In genomic region chr16:28623172-28623711, GRCh38 we compare ENCODE assay signal across 10 cellular contexts. TPM values are rescaled to one million over a fixed set of nuclear protein-coding genes. Genes with fewer than 3 reads are reported as not detected.
A peak's percentile ranks its signal among the peaks of the same experiment; 100 is the strongest.
DNase-seq lines count a peak whose midpoint lies in the region; TF ChIP-seq lines count a peak whose summit lies in the region.
"Had no signal": no experiment of that assay in that cellular context is flagged by ENCODE, and none has a peak within 500 bp of the region (broad histone marks: within the 10 kb centered on the region; RNA-seq: fewer than 3 reads in every experiment).

No MANE protein-coding gene starts in this region.

- H4K91ac ChIP-seq in neuronal stem cell (ENCODE audit: low read depth, low read length, poor library complexity): no peak overlapping the region

- H3K9ac ChIP-seq in rectal smooth muscle tissue (ENCODE audit: low read length) (peak overlapping the region; percentile 21), neuronal stem cell (ENCODE audit: low read depth, low read length, poor library complexity) (no peak overlapping the region)

- H3K4ac ChIP-seq in neuronal stem cell (ENCODE audit: low read length): no peak overlapping the region

- no peak overlapping the region for H2AFZ ChIP-seq in neuronal stem cell (ENCODE audit: low read length)

- no peaks in the 10 kb centered on the region for H3K27me3 ChIP-seq in rectal smooth muscle tissue (ENCODE audit: control insufficient read depth, insufficient read depth, low read length)
- no peaks in the 10 kb centered on the region for H3K27me3 ChIP-seq in uterus
- H3K27me3 ChIP-seq in neuronal stem cell (ENCODE audit: control insufficient read depth in 3 of 3, insufficient read depth in 3 of 3, low read depth in 1 of 3, low read length in 3 of 3): no peaks in the 10 kb centered on the region

- H2AK5ac ChIP-seq in neuronal stem cell (ENCODE audit: low read depth, low read length): no peak overlapping the region

- intact Hi-C loops in uterus (cut with DNase I; ENCODE audit: low total_unique reads): no loop called here

- H3K27ac ChIP-seq in rectal smooth muscle tissue (ENCODE audit: low read depth, low read length) (no peak overlapping the region), uterus (no peak overlapping the region), neuronal stem cell (replicated peaks; ENCODE audit: low read length) (no peak overlapping the region)

- no peak overlapping the region for H3K18ac ChIP-seq in neuronal stem cell (ENCODE audit: low read length)

- no peak overlapping the region for H2BK12ac ChIP-seq in neuronal stem cell (ENCODE audit: low read length)

- no peak overlapping the region for H2BK15ac ChIP-seq in neuronal stem cell (ENCODE audit: low read length)

- no peak overlapping the region for H3K23ac ChIP-seq in neuronal stem cell (ENCODE audit: low read depth, low read length, poor library complexity)

- H3K79me1 ChIP-seq in neuronal stem cell (ENCODE audit: low read depth, low read length): no peaks in the 10 kb centered on the region

- H3K4me1 ChIP-seq in rectal smooth muscle tissue (ENCODE audit: control insufficient read depth, insufficient read depth, low read length): no peaks in the 10 kb centered on the region
- H3K4me1 ChIP-seq in uterus: peaks cover 0 to 6% of the 10 kb centered on the region in 2 donors
- H3K4me1 ChIP-seq in neuronal stem cell (ENCODE audit: control insufficient read depth in 2 of 2, insufficient read depth in 1 of 2, low read depth in 1 of 2, low read length in 2 of 2): peaks cover 4 to 9% of the 10 kb centered on the region in 2 donors

- no peaks in the 10 kb centered on the region for H3K36me3 ChIP-seq in rectal smooth muscle tissue (ENCODE audit: control insufficient read depth, insufficient read depth, low read length)
- no peaks in the 10 kb centered on the region for H3K36me3 ChIP-seq in uterus
- no peaks in the 10 kb centered on the region for H3K36me3 ChIP-seq in neuronal stem cell (replicated peaks in 1 of 2; ENCODE audit: control insufficient read depth in 2 of 2, insufficient read depth in 2 of 2, low read length in 2 of 2)

- no peak overlapping the region for H3K4me2 ChIP-seq in neuronal stem cell (ENCODE audit: insufficient read depth, low read length, poor library complexity, severe bottlenecking)

- H2BK120ac ChIP-seq in neuronal stem cell (ENCODE audit: low read depth, low read length): no peak overlapping the region

- DNase-seq in GF-D8 (lab: John Stamatoyannopoulos, UW) (peak; percentile 60), NCI-H2171 treated with DMSO at 0.1 percent for 48 hours (lab: John Stamatoyannopoulos, UW) (peak; percentile 83), epithelial cell of esophagus (ENCODE audit: low read depth) (peak; percentile 63), uterus (no peak), GM10266 (ENCODE audit: extremely low spot score) (no peak), neuronal stem cell (ENCODE audit: low spot score) (no peak)
- DNase-seq in activated CD8-positive, alpha-beta memory T cell treated with anti-CD3 and anti-CD28 coated beads for 48 hours (ENCODE audit: low read depth in 2 of 3, low spot score in 2 of 3): peak; percentile 44 to 55 (median 49)

- H3K14ac ChIP-seq in neuronal stem cell (ENCODE audit: low read length): no peak overlapping the region

- H3K9me3 ChIP-seq in uterus (no peaks in the 10 kb centered on the region), neuronal stem cell (replicated peaks in 1 of 2; ENCODE audit: control insufficient read depth in 2 of 2, insufficient read depth in 1 of 2, low read depth in 1 of 2, low read length in 2 of 2) (no peaks in the 10 kb centered on the region)

- no peak overlapping the region for H4K8ac ChIP-seq in neuronal stem cell (ENCODE audit: low read depth, low read length)

- no peak for TF ChIP-seq POLR2A in uterus (IDR thresholded peaks at IDR 0.05)

- H2BK5ac ChIP-seq in neuronal stem cell (ENCODE audit: low read length): no peak overlapping the region

- peak overlapping the region; percentile 45 for H3K4me3 ChIP-seq in epithelial cell of esophagus (ENCODE audit: low read length)
- H3K4me3 ChIP-seq in rectal smooth muscle tissue (ENCODE audit: low read length): peak overlapping the region; percentile 71
- H3K4me3 ChIP-seq in uterus: peak overlapping the region; percentile 16 to 34
- H3K4me3 ChIP-seq in neuronal stem cell (ENCODE audit: low read length in 2 of 2): no peak overlapping the region

- WGBS in neuronal stem cell (ENCODE audit: extremely low coverage in 2 of 2, insufficient read length in 2 of 2, insufficient replicate concordance in 1 of 2), 2 donors: no CpG with 5 or more reads among the region's 68 CpGs

- no peak for TF ChIP-seq CTCF in epithelial cell of esophagus (IDR thresholded peaks at IDR 0.05; ENCODE audit: insufficient read depth, low read depth, low read length, missing control alignments)
- TF ChIP-seq CTCF in uterus (IDR thresholded peaks at IDR 0.05): no peak
- no peak for TF ChIP-seq CTCF in GM10266 (IDR thresholded peaks at IDR 0.05; ENCODE audit: control insufficient read depth, insufficient read depth, low read depth, missing control alignments)

RNA-seq across cellular contexts. Expression of gene SULT1A1, which starts 13.4 kb away (rescaled TPM):
- total RNA-seq in uterus: 10 to 100 TPM in 2 of 4 donors, 1 to 10 TPM in 2; 2.8 to 30.3 (median 8.5) TPM
- 1.5 TPM for polyA plus RNA-seq in neuronal stem cell (2013, experiment 1 of 2)
- 1.7 TPM for polyA plus RNA-seq in neuronal stem cell (2013, experiment 2 of 2)

RNA-seq across cellular contexts. Expression of gene NPIPB8, which starts 14.6 kb away (rescaled TPM):
- total RNA-seq in uterus: 1 to 10 TPM in 1 of 4 donors, not detected in 3; 8.1 TPM
- polyA plus RNA-seq in neuronal stem cell (2013, experiment 1 of 2): 0.14 TPM
- 0.25 TPM for polyA plus RNA-seq in neuronal stem cell (2013, experiment 2 of 2)
- total RNA-seq: HT1080, pulmonary artery endothelial cell had no signal

RNA-seq across cellular contexts. Expression of gene SULT1A2, which starts 26.4 kb away (rescaled TPM):
- total RNA-seq in uterus: under 1 TPM in 2 of 4 donors, not detected in 2; 0.41 to 0.46 TPM
- 0.07 TPM for polyA plus RNA-seq in neuronal stem cell (2013, experiment 1 of 2)
- 0.11 TPM for polyA plus RNA-seq in neuronal stem cell (2013, experiment 2 of 2)
- total RNA-seq: HT1080 had no signal

Comparison
In these comparisons a context has a peak if more than half of its experiments do, and no peak if none do; other contexts are left out.
1. DNase-seq: peak in GF-D8 (single experiment), NCI-H2171 treated with DMSO at 0.1 percent for 48 hours (single experiment), activated CD8-positive, alpha-beta memory T cell treated with anti-CD3 and anti-CD28 coated beads for 48 hours (3 of 3) and epithelial cell of esophagus (single experiment); none in uterus (0 of 2), GM10266 (single experiment) and neuronal stem cell (single experiment).
2. H3K4me3 ChIP-seq: peak in epithelial cell of esophagus (single experiment), rectal smooth muscle tissue (single experiment) and uterus (2 of 2); none in neuronal stem cell (0 of 2).